Comparison of ENCODE assay signal across 1 cellular context in genomic region chr2:112794131-112794733, GRCh38.
TF ChIP-seq lines count a peak whose summit lies in the region.

No MANE protein-coding gene starts in this region.

TF ChIP-seq in SK-N-SH treated with all-trans-retinoic acid at 6 μM for 48 hours, 23 proteins besides CTCF, POLR2A, EP300 and RAD21 (continued from another document):
- TF ChIP-seq GLIS3 (CRISPR knock-in tag; IDR thresholded peaks at IDR 0.05) = no peak
- no peak for TF ChIP-seq RARB (CRISPR knock-in tag; IDR thresholded peaks at IDR 0.05)
- no peak for TF ChIP-seq PATZ1 (CRISPR knock-in tag; IDR thresholded peaks at IDR 0.05; ENCODE audit: borderline replicate concordance)
